ENCODE assay signal across 15 cellular contexts in the genomic region with DNA sequence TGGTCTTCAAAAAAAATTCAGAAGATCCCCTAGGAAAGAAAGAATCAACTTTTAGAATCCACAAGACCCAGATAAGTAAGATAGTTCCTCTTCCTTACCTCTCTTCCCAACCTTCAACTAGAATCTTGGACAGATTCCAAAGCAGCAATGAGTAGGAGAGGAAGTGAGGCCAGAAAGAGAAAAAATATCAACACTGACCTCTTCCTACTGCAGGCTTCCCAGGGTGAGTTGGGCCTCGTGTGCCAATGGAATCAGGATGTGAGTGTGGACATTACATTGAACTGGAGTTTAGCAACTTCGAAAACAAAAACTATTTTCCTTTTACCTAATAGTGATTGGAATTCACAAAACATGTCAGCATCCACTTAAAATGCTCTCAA.
DNase-seq lines count a peak whose midpoint lies in the region; ATAC-seq and TF ChIP-seq lines count a peak whose summit lies in the region.
"Had no signal": no experiment of that assay in that cellular context is flagged by ENCODE, and none has a peak within 500 bp of the region (broad histone marks: within the 10 kb centered on the region; RNA-seq: fewer than 3 reads in every experiment).

No MANE protein-coding gene starts in this region.

- intact Hi-C loops in dendritic cell treated with granulocyte-macrophage colony-stimulating factor and Interleukin-4, amounts not matched to agents 40 ng/mL and 50 ng/mL, for 4 days (cut with micrococcal nuclease), result no loop called here

- no peak overlapping the region for H3K4me3 ChIP-seq in MG63

- TF ChIP-seq CTCF in nephron (IDR thresholded peaks at IDR 0.05; ENCODE audit: unreplicated experiment in 3 of 3), result no peak

- no peaks in the 10 kb centered on the region for H3K36me3 ChIP-seq in MG63

- no peaks in the 10 kb centered on the region for H3K27me3 ChIP-seq in MG63

- peak overlapping the region; percentile 26 for H3K27ac Mint-ChIP-seq in dendritic cell treated with granulocyte-macrophage colony-stimulating factor and Interleukin-4, amounts not matched to agents 40 ng/mL and 50 ng/mL, for 4 days
- H3K27ac Mint-ChIP-seq in nephron, result peak overlapping the region in 2 of 3 experiments; percentile 25 to 88
- H3K27ac Mint-ChIP-seq: activated naive CD4-positive, alpha-beta T cell treated with anti-CD3 and anti-CD28 coated beads, Interleukin-2, amount 50 U/mL, for 72 hours; CD4-positive, CD25-positive, alpha-beta regulatory T cell; T-helper 2 cell treated with Interferon-gamma antibody and Interleukin-4, amounts not matched to agents 5 μg/mL and 100 μg/mL, for 36 hours had no signal

- peak; percentile 45 for DNase-seq in EL
- DNase-seq in MG63, result peak; percentile 73
- DNase-seq in stimulated activated CD4-positive, alpha-beta T cell treated with anti-CD3 and anti-CD28 coated beads, Interleukin-12 subunit alpha, Interleukin-12 subunit beta, amount 100 ng/mL, for 4 hours, result no peak
- no peak for DNase-seq in KG1 (lab: John Stamatoyannopoulos, UW)
- DNase-seq: activated CD4-positive, alpha-beta T cell treated with anti-CD3 and anti-CD28 coated beads for 48 hours; CD4-positive, CD25-positive, alpha-beta regulatory T cell; HCEC 1CT; NCI-H1105 treated with DMSO at 0.1 percent for 48 hours; stimulated activated CD4-positive, alpha-beta T cell treated with anti-CD3 and anti-CD28 coated beads, Interleukin-4, amount 100 ng/mL, for 4 hours had no signal

- ATAC-seq in GM18909 (IDR thresholded peaks at IDR 0.05; ENCODE audit: poor library complexity, unreplicated experiment), result no peak
- ATAC-seq: activated naive CD4-positive, alpha-beta T cell treated with anti-CD3 and anti-CD28 coated beads, Interleukin-2, amount 50 U/mL, for 72 hours had no signal

- H3K9me3 ChIP-seq in MG63, result no peaks in the 10 kb centered on the region; the same call in 1 of the 2 replicates

- peaks cover 12% of the 10 kb centered on the region for H3K4me1 Mint-ChIP-seq in dendritic cell treated with granulocyte-macrophage colony-stimulating factor and Interleukin-4, amounts not matched to agents 40 ng/mL and 50 ng/mL, for 4 days (ENCODE audit: low read depth)
- peaks cover 50% of the 10 kb centered on the region for H3K4me1 Mint-ChIP-seq in nephron
- H3K4me1 Mint-ChIP-seq: central memory CD8-positive, alpha-beta T cell had no signal

- H3K9me3 Mint-ChIP-seq in dendritic cell treated with granulocyte-macrophage colony-stimulating factor and Interleukin-4, amounts not matched to agents 40 ng/mL and 50 ng/mL, for 4 days, result no peaks in the 10 kb centered on the region
- no peaks in the 10 kb centered on the region for H3K9me3 Mint-ChIP-seq in nephron
- H3K9me3 Mint-ChIP-seq: T-helper 2 cell treated with Interferon-gamma antibody and Interleukin-4, amounts not matched to agents 5 μg/mL and 100 μg/mL, for 36 hours had no signal

- no peak overlapping the region for H3K4me3 Mint-ChIP-seq in dendritic cell treated with granulocyte-macrophage colony-stimulating factor and Interleukin-4, amounts not matched to agents 40 ng/mL and 50 ng/mL, for 4 days
- H3K4me3 Mint-ChIP-seq in nephron, result no peak overlapping the region
- H3K4me3 Mint-ChIP-seq: CD4-positive, CD25-positive, alpha-beta regulatory T cell; central memory CD8-positive, alpha-beta T cell; T-helper 2 cell treated with Interferon-gamma antibody and Interleukin-4, amounts not matched to agents 5 μg/mL and 100 μg/mL, for 36 hours had no signal

- H3K27me3 Mint-ChIP-seq in dendritic cell treated with granulocyte-macrophage colony-stimulating factor and Interleukin-4, amounts not matched to agents 40 ng/mL and 50 ng/mL, for 4 days, result peaks cover 1% of the 10 kb centered on the region
- peaks cover 3% of the 10 kb centered on the region for H3K27me3 Mint-ChIP-seq in nephron (ENCODE audit: low read depth)
- H3K27me3 Mint-ChIP-seq: CD4-positive, CD25-positive, alpha-beta regulatory T cell; central memory CD8-positive, alpha-beta T cell had no signal

- no peaks in the 10 kb centered on the region for H3K36me3 Mint-ChIP-seq in dendritic cell treated with granulocyte-macrophage colony-stimulating factor and Interleukin-4, amounts not matched to agents 40 ng/mL and 50 ng/mL, for 4 days (ENCODE audit: low read depth)
- H3K36me3 Mint-ChIP-seq in nephron (ENCODE audit: low read depth), result no peaks in the 10 kb centered on the region
- H3K36me3 Mint-ChIP-seq: activated naive CD4-positive, alpha-beta T cell treated with anti-CD3 and anti-CD28 coated beads, Interleukin-2, amount 50 U/mL, for 72 hours; CD4-positive, CD25-positive, alpha-beta regulatory T cell had no signal

Comparison
In these comparisons a context has a peak if more than half of its experiments do, and no peak if none do; other contexts are left out.
1. DNase-seq: peak in EL (single experiment) and MG63 (single experiment); none in stimulated activated CD4-positive, alpha-beta T cell treated with anti-CD3 and anti-CD28 coated beads, Interleukin-12 subunit alpha, Interleukin-12 subunit beta, amount 100 ng/mL, for 4 hours (single experiment) and KG1 (single experiment).